In the genomic region with DNA sequence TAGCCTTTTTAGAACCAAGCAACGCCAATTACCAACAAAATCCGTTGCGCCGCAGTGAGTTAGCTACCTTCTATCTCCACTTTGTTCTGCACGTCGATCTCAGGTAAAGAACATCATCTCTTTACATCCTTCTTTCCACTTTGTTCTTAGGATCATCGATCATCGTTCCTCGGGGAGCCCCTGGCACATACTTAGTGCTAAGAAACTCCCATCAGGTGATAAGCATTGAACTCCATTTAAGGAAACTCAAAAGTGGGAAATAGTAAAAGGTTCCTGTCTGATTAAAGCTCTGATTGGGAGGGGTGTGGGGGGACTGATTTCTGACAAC, we compare ENCODE assay signal across 8 cellular contexts.
DNase-seq lines count a peak whose midpoint lies in the region; ATAC-seq and TF ChIP-seq lines count a peak whose summit lies in the region.

No MANE protein-coding gene starts in this region.

- DNase-seq in activated T-cell treated with anti-CD3 and anti-CD28 coated beads, Interleukin-2, amount 50 U/mL, for 4 hours, result no peak
- no peak for DNase-seq in activated T-cell treated with anti-CD3 and anti-CD28 coated beads, Interleukin-2, amount 50 U/mL, for 1 hour
- no peak for DNase-seq in lower lobe of right lung
- no peak for DNase-seq in NCI-H226
- no peak for DNase-seq in occipital lobe (lab: John Stamatoyannopoulos, UW)
- DNase-seq in stimulated activated CD4-positive, alpha-beta T cell treated with anti-CD3 and anti-CD28 coated beads, Interleukin-12 subunit alpha, Interleukin-12 subunit beta, amount 100 ng/mL, for 4 hours, result no peak

- H3K9me3 Mint-ChIP-seq in activated T-cell treated with anti-CD3 and anti-CD28 coated beads, Interleukin-2, amount 50 U/mL, for 4 hours, result peaks cover 16% of the 10 kb centered on the region
- peaks cover 14 to 25% (median 23%) of the 10 kb centered on the region in 5 experiments for H3K9me3 Mint-ChIP-seq in brain

- H3K27ac Mint-ChIP-seq in brain, result peak overlapping the region in 4 of 5 experiments; percentile 25 to 95 (median 84)

- H3K27ac ChIP-seq in lower lobe of right lung, result peak overlapping the region; percentile 96
- H3K27ac ChIP-seq in thymus (ENCODE audit: low read depth), result peak overlapping the region; percentile 49

- peaks cover 8% of the 10 kb centered on the region for H3K4me1 Mint-ChIP-seq in activated T-cell treated with anti-CD3 and anti-CD28 coated beads, Interleukin-2, amount 50 U/mL, for 4 hours (ENCODE audit: low read depth)
- H3K4me1 Mint-ChIP-seq in brain, result peaks cover 33% of the 10 kb centered on the region

- peaks cover 31% of the 10 kb centered on the region for H3K27me3 Mint-ChIP-seq in activated T-cell treated with anti-CD3 and anti-CD28 coated beads, Interleukin-2, amount 50 U/mL, for 4 hours (ENCODE audit: low read depth)
- peaks cover 29% of the 10 kb centered on the region for H3K27me3 Mint-ChIP-seq in brain

- 66% methylated on average over 9 of the region's 9 CpGs for WGBS in thymus

- intact Hi-C loops in lower lobe of right lung (cut with DNase I), result no loop called here

- H3K4me3 ChIP-seq in lower lobe of right lung (peak overlapping the region; percentile 72), thymus (ENCODE audit: low read length) (peak overlapping the region; percentile 34)

- H3K27me3 ChIP-seq in lower lobe of right lung (ENCODE audit: low read depth) (no peaks in the 10 kb centered on the region), thymus (ENCODE audit: control insufficient read depth, insufficient read depth) (peaks cover 6% of the 10 kb centered on the region)

- no peaks in the 10 kb centered on the region for H3K36me3 Mint-ChIP-seq in activated T-cell treated with anti-CD3 and anti-CD28 coated beads, Interleukin-2, amount 50 U/mL, for 4 hours (ENCODE audit: insufficient read depth)
- peaks cover 17% of the 10 kb centered on the region for H3K36me3 Mint-ChIP-seq in brain

- H3K4me1 ChIP-seq in lower lobe of right lung (peaks cover 5% of the 10 kb centered on the region), thymus (ENCODE audit: control insufficient read depth, insufficient read depth, low read length) (no peaks in the 10 kb centered on the region)

- H3K36me3 ChIP-seq in lower lobe of right lung (no peaks in the 10 kb centered on the region), thymus (ENCODE audit: control insufficient read depth, insufficient read depth) (no peaks in the 10 kb centered on the region)

- H3K9me3 ChIP-seq in lower lobe of right lung (peaks cover 11% of the 10 kb centered on the region), thymus (ENCODE audit: control insufficient read depth) (no peaks in the 10 kb centered on the region)

- TF ChIP-seq CTCF in brain (conservative IDR thresholded peaks at IDR 0.05) (no peak), lower lobe of right lung (IDR thresholded peaks at IDR 0.05) (no peak)

- ATAC-seq in activated T-cell treated with anti-CD3 and anti-CD28 coated beads, Interleukin-2, amount 50 U/mL, for 4 hours, result no peak
- ATAC-seq in lower lobe of right lung, result no peak

- peak overlapping the region; percentile 69 for H3K4me3 Mint-ChIP-seq in activated T-cell treated with anti-CD3 and anti-CD28 coated beads, Interleukin-2, amount 50 U/mL, for 4 hours
- peak overlapping the region; percentile 74 to 95 (median 87) for H3K4me3 Mint-ChIP-seq in brain
